ENCODE assay signal across 15 cellular contexts in genomic region chr21:32364801-32365200, GRCh38. TPM values are rescaled to one million over a fixed set of nuclear protein-coding genes. Genes with fewer than 3 reads are reported as not detected.
DNase-seq lines count a peak whose midpoint lies in the region; ATAC-seq and TF ChIP-seq lines count a peak whose summit lies in the region.
"Had no signal": no experiment of that assay in that cellular context is flagged by ENCODE, and none has a peak within 500 bp of the region (broad histone marks: within the 10 kb centered on the region; RNA-seq: fewer than 3 reads in every experiment).

No MANE protein-coding gene starts in this region.

- H3K79me2 ChIP-seq in KMS-11 (ENCODE audit: insufficient read depth, low read depth) = peaks cover 7% of the 10 kb centered on the region; the same call in 1 of the 2 replicates

- H2AFZ ChIP-seq in KMS-11 (ENCODE audit: low read depth) = no peak overlapping the region

- DNase-seq in prostate gland (ENCODE audit: low spot score) = no peak
- no peak for DNase-seq in effector CD4-positive, alpha-beta T cell
- no peak for DNase-seq in NCI-H2081 (lab: John Stamatoyannopoulos, UW)
- DNase-seq: activated CD4-positive, alpha-beta T cell treated with anti-CD3 and anti-CD28 coated beads for 48 hours; activated effector memory CD4-positive, alpha-beta T cell treated with Interleukin-2 at 50 U/mL for 16 hours; NCI-H1436 treated with DMSO at 0.1 percent for 48 hours; NCI-H524; PC-3; stimulated activated CD4-positive, alpha-beta T cell treated with anti-CD3 and anti-CD28 coated beads, Interleukin-2, amount 100 ng/mL, for 24 hours had no signal

- H3K27ac ChIP-seq in BLaER1 treated with 17β-estradiol and CSF1 and Interleukin-3, amounts not matched to agents 10 nM and 100 nM = peak overlapping the region in 10 of 11 experiments; percentile 21 to 59 (median 38); a peak in 15 of 22 replicates
- H3K27ac ChIP-seq in KMS-11 = peak overlapping the region; percentile 19; the same call in 1 of the 2 replicates
- peak overlapping the region; percentile 85 to 91 for H3K27ac ChIP-seq in prostate gland
- H3K27ac ChIP-seq: C4-2B had no signal

- peaks cover 16 to 23% (median 20%) of the 10 kb centered on the region in 10 experiments for H3K4me1 ChIP-seq in BLaER1 treated with 17β-estradiol and CSF1 and Interleukin-3, amounts not matched to agents 10 nM and 100 nM
- H3K4me1 ChIP-seq in KMS-11 (ENCODE audit: low read depth, poor library complexity, severe bottlenecking) (peaks cover 79% of the 10 kb centered on the region), prostate gland (replicated peaks) (peaks cover 33% of the 10 kb centered on the region)

- TF ChIP-seq CTCF in KMS-11 (conservative IDR thresholded peaks at IDR 0.05; ENCODE audit: low read depth, low read length) (no peak), prostate gland (IDR thresholded peaks at IDR 0.05) (peak in 1 of 4 experiments; percentile 11)

- H3K9me3 ChIP-seq in BLaER1 treated with 17β-estradiol and CSF1 and Interleukin-3, amounts not matched to agents 10 nM and 100 nM (replicated peaks in 1 of 11) = no peaks in the 10 kb centered on the region
- H3K9me3 ChIP-seq in prostate gland = no peaks in the 10 kb centered on the region

- no peaks in the 10 kb centered on the region for H3K27me3 ChIP-seq in BLaER1 treated with 17β-estradiol and CSF1 and Interleukin-3, amounts not matched to agents 10 nM and 100 nM
- no peaks in the 10 kb centered on the region for H3K27me3 ChIP-seq in KMS-11 (ENCODE audit: insufficient read depth, low read depth)
- H3K27me3 ChIP-seq in prostate gland (replicated peaks; ENCODE audit: insufficient read depth) = no peaks in the 10 kb centered on the region

- TF ChIP-seq POLR2A in prostate gland (IDR thresholded peaks at IDR 0.05) = no peak

- H3K36me3 ChIP-seq in BLaER1 treated with 17β-estradiol and CSF1 and Interleukin-3, amounts not matched to agents 10 nM and 100 nM = peaks cover 78 to 100% (median 100%) of the 10 kb centered on the region in 11 experiments
- H3K36me3 ChIP-seq in KMS-11 (ENCODE audit: insufficient read depth) = peaks cover 22% of the 10 kb centered on the region; the same call in 1 of the 2 replicates
- H3K36me3 ChIP-seq in prostate gland = peaks cover 3 to 7% of the 10 kb centered on the region in 2 donors

- ATAC-seq in esophagus mucosa (peak; percentile 32), GM18511 (IDR thresholded peaks at IDR 0.05; ENCODE audit: unreplicated experiment) (no peak), GM21576 (IDR thresholded peaks at IDR 0.05; ENCODE audit: unreplicated experiment) (no peak)
- ATAC-seq: PC-3 had no signal

- peak overlapping the region; percentile 49 to 83 (median 67); a peak in 21 of 22 replicates for H3K4me2 ChIP-seq in BLaER1 treated with 17β-estradiol and CSF1 and Interleukin-3, amounts not matched to agents 10 nM and 100 nM
- H3K4me2 ChIP-seq in KMS-11 = no peak overlapping the region

- WGBS in prostate gland = 58% methylated on average over 4 of the region's 4 CpGs

- H3K9ac ChIP-seq in BLaER1 treated with 17β-estradiol and CSF1 and Interleukin-3, amounts not matched to agents 10 nM and 100 nM = peak overlapping the region in 10 of 11 experiments; percentile 7 to 61 (median 44); a peak in 16 of 22 replicates
- H3K9ac ChIP-seq in KMS-11 = no peak overlapping the region

- H4K20me1 ChIP-seq in BLaER1 treated with 17β-estradiol and CSF1 and Interleukin-3, amounts not matched to agents 10 nM and 100 nM = peaks cover 0 to 62% (median 17%) of the 10 kb centered on the region in 11 experiments; a peak in 14 of 22 replicates
- H4K20me1 ChIP-seq in KMS-11 (ENCODE audit: insufficient read depth) = no peaks in the 10 kb centered on the region

- H3K4me3 ChIP-seq in BLaER1 treated with 17β-estradiol and CSF1 and Interleukin-3, amounts not matched to agents 10 nM and 100 nM = no peak overlapping the region
- H3K4me3 ChIP-seq in KMS-11 (IDR thresholded peaks at IDR 0.05; ENCODE audit: insufficient read depth, low read depth, low read length) = no peak overlapping the region
- no peak overlapping the region for H3K4me3 ChIP-seq in prostate gland

- intact Hi-C loops in prostate gland (cut with DNase I) = no loop called here

RNA-seq across cellular contexts. Expression of gene URB1, which starts 28.0 kb away (rescaled TPM):
- total RNA-seq in esophagus mucosa = 14.8 TPM
- total RNA-seq in prostate gland = 10 to 100 TPM; 33.4 to 41.4 TPM

RNA-seq across cellular contexts. Expression of gene EVA1C, which starts 47.7 kb away (rescaled TPM):
- 23.8 TPM for total RNA-seq in esophagus mucosa
- total RNA-seq in prostate gland = 10 to 100 TPM; 45.7 to 48.6 TPM

Comparison
In these comparisons a context has a peak if more than half of its experiments do, and no peak if none do; other contexts are left out.
1. H3K27ac ChIP-seq: peak in every context shown above with its lines; median percentile 88 in prostate gland; 38 in BLaER1 treated with 17β-estradiol and CSF1 and Interleukin-3, amounts not matched to agents 10 nM and 100 nM; 19 in KMS-11.